In genomic region chrX:110002300-110003166, GRCh38 we compare ENCODE assay signal across 8 cellular contexts. TPM values are rescaled to one million over a fixed set of nuclear protein-coding genes. Genes with fewer than 3 reads are reported as not detected.
DNase-seq lines count a peak whose midpoint lies in the region; ATAC-seq and TF ChIP-seq lines count a peak whose summit lies in the region.

TMEM164 (plus strand) TSS chrX:110003114; CDS start chrX:110003775, 661 bp downstream.

- H3K27me3 ChIP-seq in BLaER1 treated with 17β-estradiol and CSF1 and Interleukin-3, amounts not matched to agents 10 nM and 100 nM = peaks cover 58 to 83% (median 80%) of the 10 kb centered on the region in 11 experiments

- H3K27ac Mint-ChIP-seq in activated CD8-positive, alpha-beta T cell treated with anti-CD3 and anti-CD28 coated beads for 36 hours = peak within 1 kb of the TSS; percentile 86

- H4K20me1 ChIP-seq in BLaER1 treated with 17β-estradiol and CSF1 and Interleukin-3, amounts not matched to agents 10 nM and 100 nM = peaks cover 17 to 45% (median 33%) of the 10 kb centered on the region in 11 experiments; a peak in 19 of 22 replicates

- peak within 1 kb of the TSS; percentile 73 to 92 (median 85) for H3K27ac ChIP-seq in BLaER1 treated with 17β-estradiol and CSF1 and Interleukin-3, amounts not matched to agents 10 nM and 100 nM

- intact Hi-C loops in activated CD8-positive, alpha-beta T cell treated with anti-CD3 and anti-CD28 coated beads for 36 hours (cut with micrococcal nuclease) = no loop called here

- TF ChIP-seq CTCF in activated CD8-positive, alpha-beta T cell treated with anti-CD3 and anti-CD28 coated beads for 36 hours (IDR thresholded peaks at IDR 0.05) = no peak

- CTCF ChIA-PET in activated CD8-positive, alpha-beta T cell treated with anti-CD3 and anti-CD28 coated beads for 36 hours (lab: Charles Lee) = no interaction called here

- H3K4me3 ChIP-seq in BLaER1 treated with 17β-estradiol and CSF1 and Interleukin-3, amounts not matched to agents 10 nM and 100 nM = peak within 1 kb of the TSS; percentile 56 to 78 (median 72)

- H3K4me3 Mint-ChIP-seq in activated CD8-positive, alpha-beta T cell treated with anti-CD3 and anti-CD28 coated beads for 36 hours = peak within 1 kb of the TSS; percentile 85

- no peaks in the 10 kb centered on the region for H3K36me3 ChIP-seq in BLaER1 treated with 17β-estradiol and CSF1 and Interleukin-3, amounts not matched to agents 10 nM and 100 nM

- H3K9ac ChIP-seq in BLaER1 treated with 17β-estradiol and CSF1 and Interleukin-3, amounts not matched to agents 10 nM and 100 nM = peak within 1 kb of the TSS; percentile 78 to 90 (median 85)

- H3K9me3 Mint-ChIP-seq in activated CD8-positive, alpha-beta T cell treated with anti-CD3 and anti-CD28 coated beads for 36 hours = no peaks in the 10 kb centered on the region

- H3K4me2 ChIP-seq in BLaER1 treated with 17β-estradiol and CSF1 and Interleukin-3, amounts not matched to agents 10 nM and 100 nM = peak within 1 kb of the TSS; percentile 60 to 90 (median 85)

- peaks cover 31% of the 10 kb centered on the region for H3K4me1 Mint-ChIP-seq in activated CD8-positive, alpha-beta T cell treated with anti-CD3 and anti-CD28 coated beads for 36 hours (ENCODE audit: low read depth)

- ATAC-seq in GM19328 (IDR thresholded peaks at IDR 0.05; ENCODE audit: unreplicated experiment) (peak; percentile 85), HG03469 (IDR thresholded peaks at IDR 0.05; ENCODE audit: unreplicated experiment) (peak; percentile 65)
- peak; percentile 85 for ATAC-seq in activated CD8-positive, alpha-beta T cell treated with anti-CD3 and anti-CD28 coated beads for 36 hours

- H3K4me1 ChIP-seq in BLaER1 treated with 17β-estradiol and CSF1 and Interleukin-3, amounts not matched to agents 10 nM and 100 nM = peaks cover 16 to 47% (median 24%) of the 10 kb centered on the region in 10 experiments

- peaks cover 2% of the 10 kb centered on the region for H3K36me3 Mint-ChIP-seq in activated CD8-positive, alpha-beta T cell treated with anti-CD3 and anti-CD28 coated beads for 36 hours (ENCODE audit: low read depth)

- POLR2A ChIA-PET in activated CD8-positive, alpha-beta T cell treated with anti-CD3 and anti-CD28 coated beads for 36 hours (lab: Charles Lee) = interaction anchor here (0.6 to 1.6 kb wide), 4 partner anchors 11 to 76 kb away, joined by 3 to 7 read pairs (median 4); no protein-coding TSS in a partner anchor

- no peaks in the 10 kb centered on the region for H3K27me3 Mint-ChIP-seq in activated CD8-positive, alpha-beta T cell treated with anti-CD3 and anti-CD28 coated beads for 36 hours

- peak; percentile 93 for DNase-seq in NCI-H82 (lab: John Stamatoyannopoulos, UW)
- DNase-seq in activated CD8-positive, alpha-beta T cell treated with anti-CD3 and anti-CD28 coated beads for 36 hours = peak; percentile 84
- peak; percentile 63 for DNase-seq in effector CD4-positive, alpha-beta T cell
- DNase-seq in lung microvascular endothelial cell (ENCODE audit: low read depth in 2 of 2) = peak; percentile 76 to 78
- peak; percentile 32 to 71 (median 60) for DNase-seq in stimulated activated CD4-positive, alpha-beta T cell treated with anti-CD3 and anti-CD28 coated beads, TNF-alpha, amount 100 ng/mL, for 48 hours (ENCODE audit: low read depth in 3 of 3)

- peaks cover 0 to 10% (median 0%) of the 10 kb centered on the region in 11 experiments; a peak in 2 of 22 replicates for H3K9me3 ChIP-seq in BLaER1 treated with 17β-estradiol and CSF1 and Interleukin-3, amounts not matched to agents 10 nM and 100 nM (replicated peaks in 1 of 11)

RNA-seq across cellular contexts. Expression of gene TMEM164, which starts in this region (rescaled TPM):
- 10 to 100 TPM; 10.9 to 11.5 TPM for total RNA-seq in activated CD8-positive, alpha-beta T cell treated with anti-CD3 and anti-CD28 coated beads for 36 hours
- total RNA-seq in lung microvascular endothelial cell = 20.3 and 21.2 TPM in 2 replicates

Comparison
In these comparisons a context has a peak if more than half of its experiments do, and no peak if none do; other contexts are left out.
1. Peak in every context shown above with its lines: DNase-seq, ATAC-seq, H3K4me3 ChIP-seq and H3K27ac ChIP-seq.